ENCODE assay signal across 10 cellular contexts in the genomic region with DNA sequence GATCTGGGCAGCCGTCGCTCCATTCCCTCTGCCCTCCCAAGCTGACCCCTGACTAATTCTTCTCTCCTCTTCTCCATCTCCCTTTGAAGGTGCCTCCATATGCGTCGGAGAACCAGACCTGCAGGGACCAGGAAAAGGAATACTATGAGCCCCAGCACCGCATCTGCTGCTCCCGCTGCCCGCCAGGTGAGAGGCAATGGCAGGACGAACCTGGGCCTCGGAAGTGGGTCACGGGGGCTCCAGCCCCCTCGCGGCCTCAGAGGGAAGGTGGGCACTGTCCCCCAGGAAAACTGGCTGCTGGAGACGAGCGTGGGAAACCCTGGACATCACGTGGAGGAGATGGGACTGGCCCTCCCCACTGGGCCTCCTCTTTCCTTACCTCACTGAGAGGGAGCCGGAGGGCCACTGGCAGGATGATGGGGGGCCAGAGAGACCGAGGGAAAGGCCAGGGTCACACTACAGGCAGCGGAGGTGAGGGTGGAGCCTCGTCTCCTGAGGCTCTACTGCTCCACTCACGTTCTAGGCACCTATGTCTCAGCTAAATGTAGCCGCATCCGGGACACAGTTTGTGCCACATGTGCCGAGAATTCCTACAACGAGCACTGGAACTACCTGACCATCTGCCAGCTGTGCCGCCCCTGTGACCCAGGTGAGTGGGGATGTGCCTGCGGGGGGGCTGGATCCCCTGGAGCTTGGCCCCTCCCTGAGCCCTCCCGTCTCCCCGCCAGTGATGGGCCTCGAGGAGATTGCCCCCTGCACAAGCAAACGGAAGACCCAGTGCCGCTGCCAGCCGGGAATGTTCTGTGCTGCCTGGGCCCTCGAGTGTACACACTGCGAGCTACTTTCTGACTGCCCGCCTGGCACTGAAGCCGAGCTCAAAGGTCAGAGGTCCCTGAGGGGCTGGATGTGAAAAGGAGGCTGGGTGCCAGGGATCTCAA. TPM values are rescaled to one million over a fixed set of nuclear protein-coding genes. Genes with fewer than 3 reads are reported as not detected.
A peak's percentile ranks its signal among the peaks of the same experiment; 100 is the strongest.
DNase-seq lines count a peak whose midpoint lies in the region; ATAC-seq, FAIRE-seq and TF ChIP-seq lines count a peak whose summit lies in the region.
"Had no signal": no experiment of that assay in that cellular context is flagged by ENCODE, and none has a peak within 500 bp of the region (broad histone marks: within the 10 kb centered on the region; RNA-seq: fewer than 3 reads in every experiment).

No MANE protein-coding gene starts in this region.

- ATAC-seq in esophagus mucosa (peak; percentile 30), HG02885 (IDR thresholded peaks at IDR 0.05; ENCODE audit: poor library complexity, unreplicated experiment) (no peak)

- TF ChIP-seq POLR2A in NB4 (IDR thresholded peaks at IDR 0.05; ENCODE audit: extremely low read depth, insufficient read length) (no peak), H54 (IDR thresholded peaks at IDR 0.05; ENCODE audit: low read depth, low read length) (no peak)

- POLR2A ChIA-PET in AG04449 (lab: Yijun Ruan, JAX), result interaction anchor here (0.6 to 1.7 kb wide), 10 partner anchors 8 to 86 kb away, joined by 3 to 13 read pairs (median 4); partner anchors contain the start of genes TNFRSF1A and VAMP1

- CTCF ChIA-PET in AG04449 (lab: Yijun Ruan, JAX), result interaction anchor here (0.7 to 2.2 kb wide), 4 partner anchors 9 to 16 kb away, joined by 3 to 11 read pairs (median 4); no protein-coding TSS in a partner anchor

- FAIRE-seq in H54 (lab: Jason Lieb, UNC), result no peak
- FAIRE-seq: D721Med had no signal

- H3K4me1 Mint-ChIP-seq in nephron, result peaks cover 18% of the 10 kb centered on the region

- peaks cover 11% of the 10 kb centered on the region for H3K36me3 Mint-ChIP-seq in nephron (ENCODE audit: low read depth)

- H3K4me3 Mint-ChIP-seq in nephron, result peak overlapping the region; percentile 31 to 66 (median 64)

- TF ChIP-seq CTCF in AG04449 (IDR thresholded peaks at IDR 0.05; ENCODE audit: insufficient read depth, low read length, missing control alignments) (no peak), NB4 (IDR thresholded peaks at IDR 0.05; ENCODE audit: low read depth, low read length) (no peak), nephron (IDR thresholded peaks at IDR 0.05; ENCODE audit: unreplicated experiment in 3 of 3) (no peak)

- H3K9me3 Mint-ChIP-seq in nephron, result no peaks in the 10 kb centered on the region

- intact Hi-C loops in head of caudate nucleus (cut with DNase I), result no loop called here

- peak overlapping the region; percentile 37 to 61 (median 60) for H3K27ac Mint-ChIP-seq in nephron

- no peak for DNase-seq in AG04449 (ENCODE audit: low read depth, low spot score)
- no peak for DNase-seq in NB4 (ENCODE audit: low read depth)
- no peak for DNase-seq in H54 (ENCODE audit: insufficient read length, low spot score)
- DNase-seq in head of caudate nucleus, result no peak
- DNase-seq in NCI-H128 (lab: John Stamatoyannopoulos, UW; ENCODE audit: unreplicated experiment), result no peak
- DNase-seq: NCI-H1930 had no signal

- H3K4me3 ChIP-seq in AG04449 (ENCODE audit: low read depth, low read length), result peak overlapping the region; percentile 68
- peak overlapping the region; percentile 80 for H3K4me3 ChIP-seq in NB4 (ENCODE audit: low read depth, low read length)

- H3K27me3 Mint-ChIP-seq in nephron (ENCODE audit: low read depth), result no peaks in the 10 kb centered on the region

RNA-seq across cellular contexts. Expression of gene LTBR, which starts 0.8 kb away (rescaled TPM):
- 84.2 TPM for total RNA-seq in esophagus mucosa

RNA-seq across cellular contexts. Expression of gene SCNN1A, which starts 9.4 kb away (rescaled TPM):
- 142 TPM for total RNA-seq in esophagus mucosa

RNA-seq across cellular contexts. Expression of gene TNFRSF1A, which starts 42.9 kb away (rescaled TPM):
- 99.3 TPM for total RNA-seq in esophagus mucosa

RNA-seq across cellular contexts. Expression of gene CD27, which starts 60.0 kb away (rescaled TPM):
- total RNA-seq in esophagus mucosa, result 0.40 TPM
